8 cellular contexts compared by ENCODE assay signal in the genomic region with DNA sequence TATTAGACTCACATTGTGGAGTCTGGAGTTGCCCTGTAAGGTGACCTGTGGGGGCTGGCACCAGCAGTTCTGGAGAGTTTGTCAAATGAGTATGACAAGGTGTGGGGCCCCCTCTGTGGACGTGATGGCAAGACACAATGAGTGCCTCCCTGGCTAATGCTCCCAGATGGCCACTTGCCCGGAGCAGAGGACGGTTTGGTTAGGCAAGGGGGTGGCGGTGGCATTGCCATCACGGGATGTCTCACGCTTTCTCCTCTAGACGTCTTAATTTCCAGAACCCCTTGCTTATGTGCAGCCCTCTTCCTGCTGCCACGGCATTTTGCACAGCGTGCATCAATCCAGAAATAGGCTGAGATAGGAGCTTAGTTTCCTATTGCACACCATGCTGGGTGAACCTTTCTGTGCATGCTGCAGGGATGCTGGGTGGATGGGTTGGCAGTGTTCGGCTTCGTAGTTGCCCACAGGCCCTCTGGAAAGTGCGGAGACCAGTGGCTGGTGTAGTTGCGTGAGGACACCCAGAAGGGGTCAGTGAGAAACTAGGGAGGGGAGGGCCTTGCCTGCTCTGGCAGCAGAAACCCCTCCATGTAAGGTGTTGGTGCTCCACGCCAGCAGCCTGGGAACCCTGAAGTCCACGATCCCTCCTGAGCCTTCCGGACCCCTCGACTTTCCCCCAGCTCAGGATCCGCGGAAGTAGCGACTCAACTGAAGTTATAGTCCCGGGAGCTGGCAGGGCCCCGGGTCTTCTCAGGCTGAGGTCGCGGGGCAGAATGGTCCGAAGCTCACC. TPM values are rescaled to one million over a fixed set of nuclear protein-coding genes. Genes with fewer than 3 reads are reported as not detected.
DNase-seq lines count a peak whose midpoint lies in the region; ATAC-seq and TF ChIP-seq lines count a peak whose summit lies in the region.

No MANE protein-coding gene starts in this region.

- peak overlapping the region; percentile 87 for H2AFZ ChIP-seq in mesenchymal stem cell (ENCODE audit: low read depth, low read length)

- ATAC-seq in HG03064 (IDR thresholded peaks at IDR 0.05; ENCODE audit: low read depth, unreplicated experiment) (peak; percentile 4), upper lobe of left lung (ENCODE audit: low FRiP score in 2 of 2) (peak in 1 of 2 donors; percentile 0), GM21423 (IDR thresholded peaks at IDR 0.05; ENCODE audit: unreplicated experiment) (no peak), GM21619 (IDR thresholded peaks at IDR 0.05; ENCODE audit: unreplicated experiment) (no peak)

- H3K27me3 ChIP-seq in ectodermal cell (ENCODE audit: control insufficient read depth, insufficient read depth, low read length, poor library complexity, severe bottlenecking) (no peaks in the 10 kb centered on the region), mesenchymal stem cell (ENCODE audit: control insufficient read depth in 1 of 2, insufficient read depth in 1 of 2, low read length in 2 of 2) (peaks cover 0 to 4% of the 10 kb centered on the region in 2 experiments), upper lobe of left lung (no peaks in the 10 kb centered on the region)

- peak overlapping the region; percentile 88 for H4K91ac ChIP-seq in mesenchymal stem cell (ENCODE audit: low read length)

- H2BK5ac ChIP-seq in mesenchymal stem cell (ENCODE audit: low read depth, low read length, poor library complexity, severe bottlenecking): peak overlapping the region; percentile 96

- peak overlapping the region; percentile 67 for H3K4me2 ChIP-seq in mesenchymal stem cell (ENCODE audit: low read length, poor library complexity, severe bottlenecking)

- H2BK15ac ChIP-seq in mesenchymal stem cell (ENCODE audit: low read depth, poor library complexity, severe bottlenecking): no peak overlapping the region

- H3K27ac ChIP-seq in ectodermal cell (ENCODE audit: insufficient read depth, low read depth, low read length, poor library complexity, severe bottlenecking): peak overlapping the region; percentile 22
- H3K27ac ChIP-seq in mesenchymal stem cell (ENCODE audit: low read length, poor library complexity, severe bottlenecking): peak overlapping the region; percentile 39
- peak overlapping the region; percentile 91 to 96 (median 92) for H3K27ac ChIP-seq in upper lobe of left lung

- H3K4me3 ChIP-seq in ectodermal cell (ENCODE audit: insufficient read depth, low read depth, low read length): peak overlapping the region; percentile 65
- H3K4me3 ChIP-seq in mesenchymal stem cell (ENCODE audit: insufficient read depth in 1 of 2, low read depth in 1 of 2, low read length in 2 of 2): peak overlapping the region; percentile 75 to 92
- H3K4me3 ChIP-seq in upper lobe of left lung: peak overlapping the region; percentile 45 to 98 (median 84)

- H3K18ac ChIP-seq in mesenchymal stem cell (ENCODE audit: low read depth in 1 of 2, low read length in 2 of 2): peak overlapping the region; percentile 84 to 93

- peak overlapping the region; percentile 96 for H2BK120ac ChIP-seq in mesenchymal stem cell (ENCODE audit: low read depth, low read length)

- H3K79me1 ChIP-seq in mesenchymal stem cell (replicated peaks; ENCODE audit: low read length, poor library complexity, severe bottlenecking): peaks cover 11% of the 10 kb centered on the region

- no peak overlapping the region for H3K23ac ChIP-seq in mesenchymal stem cell (ENCODE audit: low read length in 2 of 2)

- H3K9me3 ChIP-seq in ectodermal cell (ENCODE audit: control insufficient read depth, low read length) (no peaks in the 10 kb centered on the region), mesenchymal stem cell (ENCODE audit: control insufficient read depth, low read length) (no peaks in the 10 kb centered on the region), upper lobe of left lung (no peaks in the 10 kb centered on the region)

- no peak for TF ChIP-seq POLR2A in upper lobe of left lung (IDR thresholded peaks at IDR 0.05)

- H3K36me3 ChIP-seq in ectodermal cell (ENCODE audit: control insufficient read depth, insufficient read depth, low read length) (no peaks in the 10 kb centered on the region), mesenchymal stem cell (ENCODE audit: control insufficient read depth in 1 of 2, insufficient read depth in 2 of 2, low read depth in 1 of 2, low read length in 2 of 2) (no peaks in the 10 kb centered on the region), upper lobe of left lung (no peaks in the 10 kb centered on the region)

- TF ChIP-seq CTCF in upper lobe of left lung (IDR thresholded peaks at IDR 0.05): no peak

- H3K9me3 Mint-ChIP-seq in T-helper 2 cell treated with Interferon-gamma antibody and Interleukin-4, amounts not matched to agents 5 μg/mL and 100 μg/mL, for 36 hours: no peaks in the 10 kb centered on the region

- H3K14ac ChIP-seq in mesenchymal stem cell (ENCODE audit: low read length in 2 of 2): peak overlapping the region in 1 of 2 experiments; percentile 84

- peaks cover 14% of the 10 kb centered on the region for H3K4me1 ChIP-seq in ectodermal cell (ENCODE audit: control insufficient read depth, insufficient read depth, low read length)
- peaks cover 36% of the 10 kb centered on the region for H3K4me1 ChIP-seq in mesenchymal stem cell (ENCODE audit: control insufficient read depth, insufficient read depth, low read depth, low read length)
- peaks cover 16 to 28% (median 18%) of the 10 kb centered on the region in 4 donors for H3K4me1 ChIP-seq in upper lobe of left lung

- H3K4ac ChIP-seq in mesenchymal stem cell (ENCODE audit: low read depth in 1 of 2, low read length in 2 of 2): peak overlapping the region; percentile 59 to 77

- H3K36me3 Mint-ChIP-seq in T-helper 2 cell treated with Interferon-gamma antibody and Interleukin-4, amounts not matched to agents 5 μg/mL and 100 μg/mL, for 36 hours (ENCODE audit: low read depth): peaks cover 6% of the 10 kb centered on the region

- peak overlapping the region; percentile 90 for H3K9ac ChIP-seq in mesenchymal stem cell (ENCODE audit: low read length)

- peak overlapping the region; percentile 95 for H3K4me3 Mint-ChIP-seq in T-helper 2 cell treated with Interferon-gamma antibody and Interleukin-4, amounts not matched to agents 5 μg/mL and 100 μg/mL, for 36 hours

- 28% methylated on average over 25 of the region's 25 CpGs for WGBS in ectodermal cell, 2 experiments
- WGBS in mesenchymal stem cell: 31% methylated on average over 24 of the region's 25 CpGs
- 16 to 23% methylated on average over 8 to 17 of the region's 25 CpGs for WGBS in upper lobe of left lung, 2 donors

- peak; percentile 16 for DNase-seq in GM04503 (ENCODE audit: low read depth)
- DNase-seq in T-helper 2 cell treated with Interferon-gamma antibody and Interleukin-4, amounts not matched to agents 5 μg/mL and 100 μg/mL, for 36 hours (ENCODE audit: low spot score): no peak
- peak; percentile 65 for DNase-seq in mesenchymal stem cell
- peak in 1 of 2 donors; percentile 55 for DNase-seq in upper lobe of left lung

- H4K8ac ChIP-seq in mesenchymal stem cell (ENCODE audit: low read length): peak overlapping the region; percentile 99

- no peak for TF ChIP-seq EP300 in upper lobe of left lung (IDR thresholded peaks at IDR 0.05)

- H2AK5ac ChIP-seq in mesenchymal stem cell (ENCODE audit: low read length, severe bottlenecking): no peak overlapping the region

- H2BK12ac ChIP-seq in mesenchymal stem cell (ENCODE audit: low read length in 2 of 2): peak overlapping the region in 1 of 2 experiments; percentile 45

- H3K27me3 Mint-ChIP-seq in T-helper 2 cell treated with Interferon-gamma antibody and Interleukin-4, amounts not matched to agents 5 μg/mL and 100 μg/mL, for 36 hours (ENCODE audit: low read depth): peaks cover 12% of the 10 kb centered on the region

- H3K4me1 Mint-ChIP-seq in T-helper 2 cell treated with Interferon-gamma antibody and Interleukin-4, amounts not matched to agents 5 μg/mL and 100 μg/mL, for 36 hours (ENCODE audit: low read depth): peaks cover 28% of the 10 kb centered on the region

- peak overlapping the region; percentile 93 for H3K27ac Mint-ChIP-seq in T-helper 2 cell treated with Interferon-gamma antibody and Interleukin-4, amounts not matched to agents 5 μg/mL and 100 μg/mL, for 36 hours

RNA-seq across cellular contexts. Expression of gene LRP3, which starts 18.1 kb away (rescaled TPM):
- polyA plus RNA-seq in ectodermal cell (2013, experiment 1 of 4): 36.3 TPM
- 28.0 TPM for polyA plus RNA-seq in ectodermal cell (2013, experiment 2 of 4)
- 25.7 TPM for polyA plus RNA-seq in ectodermal cell (2013, experiment 3 of 4)
- polyA plus RNA-seq in ectodermal cell (2013, experiment 4 of 4): 20.7 TPM
- 27.7 TPM for polyA plus RNA-seq in mesenchymal stem cell (2013, experiment 1 of 2)
- 25.6 TPM for polyA plus RNA-seq in mesenchymal stem cell (2013, experiment 2 of 2)
- 10 to 100 TPM in 4 of 6 donors, 1 to 10 TPM in 2; 8.2 to 29.7 (median 19.0) TPM for total RNA-seq in upper lobe of left lung

RNA-seq across cellular contexts. Expression of gene WDR88, which starts 44.2 kb away (rescaled TPM):
- polyA plus RNA-seq in ectodermal cell (2013, experiment 1 of 4): not detected
- not detected for polyA plus RNA-seq in ectodermal cell (2013, experiment 2 of 4)
- polyA plus RNA-seq in ectodermal cell (2013, experiment 3 of 4): not detected
- polyA plus RNA-seq in ectodermal cell (2013, experiment 4 of 4): not detected
- not detected for polyA plus RNA-seq in mesenchymal stem cell (2013, experiment 1 of 2)
- polyA plus RNA-seq in mesenchymal stem cell (2013, experiment 2 of 2): not detected
- total RNA-seq in upper lobe of left lung: under 1 TPM in 1 of 6 donors, not detected in 5; 0.34 TPM

RNA-seq across cellular contexts. Expression of gene SLC7A10, which starts 49.6 kb away (rescaled TPM):
- 1.2 TPM for polyA plus RNA-seq in ectodermal cell (2013, experiment 1 of 4)
- 1.4 TPM for polyA plus RNA-seq in ectodermal cell (2013, experiment 2 of 4)
- polyA plus RNA-seq in ectodermal cell (2013, experiment 3 of 4): 1.8 TPM
- polyA plus RNA-seq in ectodermal cell (2013, experiment 4 of 4): 1.6 TPM
- 0.14 TPM for polyA plus RNA-seq in mesenchymal stem cell (2013, experiment 1 of 2)
- polyA plus RNA-seq in mesenchymal stem cell (2013, experiment 2 of 2): 0.18 TPM
- total RNA-seq in upper lobe of left lung: 1 to 10 TPM in 1 of 6 donors, under 1 TPM in 3, not detected in 2; 0.29 to 2.1 (median 0.47) TPM

Comparison
In these comparisons a context has a peak if more than half of its experiments do, and no peak if none do; other contexts are left out.
1. H3K27ac ChIP-seq: peak in every context shown above with its lines; median percentile 92 in upper lobe of left lung; 39 in mesenchymal stem cell; 22 in ectodermal cell.